In the genomic region with DNA sequence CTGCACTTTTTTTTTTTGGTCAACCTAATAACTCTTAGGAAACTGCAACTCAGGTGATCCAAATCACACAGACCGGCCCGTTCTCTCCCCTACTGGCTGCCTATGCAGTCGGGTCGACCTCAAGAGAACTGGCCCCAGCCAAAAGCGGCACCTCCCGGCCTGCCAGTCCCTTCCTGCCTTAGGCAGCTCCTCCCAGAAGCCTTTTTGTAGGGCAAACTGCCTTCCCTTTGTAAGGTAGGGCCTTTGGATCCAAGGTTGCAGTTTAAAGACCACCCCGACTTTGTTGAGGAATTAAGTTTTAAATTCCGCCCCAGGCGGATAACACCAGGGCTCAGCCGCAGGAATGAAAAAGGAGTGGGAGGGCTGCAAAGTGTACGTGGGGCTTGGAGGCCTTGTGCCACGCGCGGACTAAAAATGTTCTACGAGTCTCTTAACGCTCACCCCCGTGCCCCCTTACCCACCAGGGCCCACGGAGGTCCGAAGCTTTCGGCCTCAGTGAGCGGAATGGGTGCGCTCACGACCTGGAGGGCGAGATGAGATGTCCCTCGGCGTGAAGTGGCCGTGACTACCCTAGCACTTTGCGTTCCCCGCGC, we compare ENCODE assay signal across 8 cellular contexts. TPM values are rescaled to one million over a fixed set of nuclear protein-coding genes. Genes with fewer than 3 reads are reported as not detected.
DNase-seq lines count a peak whose midpoint lies in the region; ATAC-seq, FAIRE-seq and TF ChIP-seq lines count a peak whose summit lies in the region.

No MANE protein-coding gene starts in this region.

- FAIRE-seq in HepG2 (lab: Jason Lieb, UNC): peak; percentile 15

- TF ChIP-seq POLR2A in breast epithelium (IDR thresholded peaks at IDR 0.05) (no peak), HepG2 (IDR thresholded peaks at IDR 0.05; ENCODE audit: insufficient read depth in 1 of 2, low read depth in 2 of 2, low read length in 2 of 2) (no peak)

- POLR2A ChIA-PET in HepG2 (lab: Yijun Ruan, JAX): interaction anchor here (0.6 to 3.0 kb wide), 14 partner anchors 8 to 577 kb away, joined by 3 to 21 read pairs (median 4); a partner anchor contains a TSS

- WGBS in HepG2 (ENCODE audit: low lambda C conversion rate): 0% methylated on average over 12 of the region's 30 CpGs

- peak; percentile 34 for DNase-seq in AG20443 (ENCODE audit: low spot score)
- DNase-seq in breast epithelium (ENCODE audit: low spot score in 2 of 2): no peak
- peak; percentile 20 for DNase-seq in HepG2 (ENCODE audit: low spot score)
- peak; percentile 3 for DNase-seq in stimulated activated naive B cell treated with anti-CD40 and anti-IgM and Interleukin-4, amounts not matched to agents 10 μg/mL and 1 μg/mL and 100 μg/mL, for 72 hours
- no peak for DNase-seq in hippocampal formation (lab: John Stamatoyannopoulos, UW)

- H3K4me1 ChIP-seq in OCI-LY3 (ENCODE audit: low read length) (peaks cover 15% of the 10 kb centered on the region), breast epithelium (peaks cover 0 to 8% of the 10 kb centered on the region in 2 donors), HepG2 (ENCODE audit: insufficient read depth, low read length) (peaks cover 30% of the 10 kb centered on the region)

- CTCF ChIA-PET in HepG2 (lab: Yijun Ruan, JAX; ENCODE audit: low intra/inter-chr PET ratio, low total read pairs): no interaction called here

- peak overlapping the region; percentile 93 for H3K27ac Mint-ChIP-seq in stimulated activated naive B cell treated with anti-CD40 and anti-IgM and Interleukin-4, amounts not matched to agents 10 μg/mL and 1 μg/mL and 100 μg/mL, for 72 hours

- peak overlapping the region; percentile 93 for H3K4me3 ChIP-seq in OCI-LY3 (ENCODE audit: low read length)
- H3K4me3 ChIP-seq in breast epithelium: peak overlapping the region; percentile 81 to 92 (median 88)
- H3K4me3 ChIP-seq in HepG2 (replicated peaks in 1 of 3; ENCODE audit: insufficient read depth in 1 of 3, low read depth in 2 of 3, low read length in 3 of 3): peak overlapping the region; percentile 64 to 96 (median 85)

- peak overlapping the region; percentile 84 for H3K9ac ChIP-seq in OCI-LY3 (ENCODE audit: low read length)
- peak overlapping the region; percentile 90 for H3K9ac ChIP-seq in HepG2 (ENCODE audit: insufficient read depth, low read depth, low read length)

- H4K20me1 ChIP-seq in OCI-LY3 (ENCODE audit: insufficient read depth, low read length) (no peaks in the 10 kb centered on the region), HepG2 (ENCODE audit: insufficient read depth, low read length) (no peaks in the 10 kb centered on the region)

- TSS peak; percentile 86 for BruUV-seq in HepG2 (replicated peaks; lab: Mats Ljungman, UMichigan)

- no peaks in the 10 kb centered on the region for H3K27me3 Mint-ChIP-seq in stimulated activated naive B cell treated with anti-CD40 and anti-IgM and Interleukin-4, amounts not matched to agents 10 μg/mL and 1 μg/mL and 100 μg/mL, for 72 hours

- H3K9me3 ChIP-seq in OCI-LY3 (ENCODE audit: insufficient read depth, low read length): no peaks in the 10 kb centered on the region
- no peaks in the 10 kb centered on the region for H3K9me3 ChIP-seq in breast epithelium
- H3K9me3 ChIP-seq in HepG2 (ENCODE audit: low read length): no peaks in the 10 kb centered on the region

- H2AFZ ChIP-seq in OCI-LY3 (ENCODE audit: low read depth, low read length) (peak overlapping the region; percentile 96; the same call in 1 of the 2 replicates), HepG2 (ENCODE audit: low read length) (no peak overlapping the region)

- no peaks in the 10 kb centered on the region for H3K9me3 Mint-ChIP-seq in stimulated activated naive B cell treated with anti-CD40 and anti-IgM and Interleukin-4, amounts not matched to agents 10 μg/mL and 1 μg/mL and 100 μg/mL, for 72 hours

- H3K27ac ChIP-seq in OCI-LY3 (ENCODE audit: low read length) (peak overlapping the region; percentile 23; the same call in 1 of the 2 replicates), breast epithelium (peak overlapping the region; percentile 62 to 80), HepG2 (ENCODE audit: extremely low read length, insufficient read depth, low read length) (peak overlapping the region; percentile 76)

- TF ChIP-seq CTCF in OCI-LY3 (IDR thresholded peaks at IDR 0.05; ENCODE audit: low read depth, low read length): no peak
- no peak for TF ChIP-seq CTCF in breast epithelium (IDR thresholded peaks at IDR 0.05)
- no peak for TF ChIP-seq CTCF in HepG2 (CRISPR knock-in tag; IDR thresholded peaks at IDR 0.05)

- H3K4me3 Mint-ChIP-seq in stimulated activated naive B cell treated with anti-CD40 and anti-IgM and Interleukin-4, amounts not matched to agents 10 μg/mL and 1 μg/mL and 100 μg/mL, for 72 hours: peak overlapping the region; percentile 91 to 92

- H3K79me2 ChIP-seq in OCI-LY3 (ENCODE audit: low read length): peaks cover 26% of the 10 kb centered on the region
- H3K79me2 ChIP-seq in HepG2 (ENCODE audit: insufficient read depth, low read length): peaks cover 25% of the 10 kb centered on the region

- ATAC-seq in GM21447 (IDR thresholded peaks at IDR 0.05; ENCODE audit: unreplicated experiment) (peak; percentile 8), HepG2 (peak; percentile 33), GM19452 (IDR thresholded peaks at IDR 0.05; ENCODE audit: unreplicated experiment) (no peak)
- ATAC-seq in stimulated activated naive B cell treated with anti-CD40 and anti-IgM and Interleukin-4, amounts not matched to agents 10 μg/mL and 1 μg/mL and 100 μg/mL, for 72 hours (replicated peaks): peak in 1 of 2 donors; percentile 9

- in situ Hi-C loops in HepG2 (cut with HindIII; ENCODE audit: extremely low pct_ligation_motif_present, low pct_unique_long_range_greater_than_20kb): no loop called here

- no peak for TF ChIP-seq RAD21 in HepG2 (CRISPR knock-in tag; IDR thresholded peaks at IDR 0.05)

- H3K36me3 ChIP-seq in OCI-LY3 (replicated peaks; ENCODE audit: low read depth, low read length) (no peaks in the 10 kb centered on the region), breast epithelium (no peaks in the 10 kb centered on the region), HepG2 (replicated peaks in 1 of 2; ENCODE audit: control insufficient read depth in 1 of 2, insufficient read depth in 2 of 2, low read length in 2 of 2) (peaks cover 18 to 32% of the 10 kb centered on the region in 2 experiments; a peak in 4 of 5 replicates)

- H3K4me2 ChIP-seq in OCI-LY3 (ENCODE audit: low read length) (peak overlapping the region; percentile 93), HepG2 (ENCODE audit: low read depth, low read length) (peak overlapping the region; percentile 97)

- H3K36me3 Mint-ChIP-seq in stimulated activated naive B cell treated with anti-CD40 and anti-IgM and Interleukin-4, amounts not matched to agents 10 μg/mL and 1 μg/mL and 100 μg/mL, for 72 hours: peaks cover 34 to 56% of the 10 kb centered on the region in 2 donors

- intact Hi-C loops in breast epithelium (cut with DNase I; ENCODE audit: low total_unique reads) (no loop called here), HepG2 (cut with micrococcal nuclease; ENCODE audit: unreplicated experiment) (loop anchor here (5.0 kb wide), 1 partner anchor 241 kb away; a partner anchor contains a TSS)

- TF ChIP-seq EP300 in HepG2 (IDR thresholded peaks at IDR 0.05; ENCODE audit: low read depth in 2 of 2, low read length in 2 of 2): no peak
- TF ChIP-seq EP300 in HepG2 (CRISPR knock-in tag; IDR thresholded peaks at IDR 0.05; ENCODE audit: borderline replicate concordance): no peak

- H3K4me1 Mint-ChIP-seq in stimulated activated naive B cell treated with anti-CD40 and anti-IgM and Interleukin-4, amounts not matched to agents 10 μg/mL and 1 μg/mL and 100 μg/mL, for 72 hours: peaks cover 27 to 30% of the 10 kb centered on the region in 2 donors

- H3K27me3 ChIP-seq in OCI-LY3 (ENCODE audit: low read depth, low read length) (no peaks in the 10 kb centered on the region), breast epithelium (no peaks in the 10 kb centered on the region), HepG2 (ENCODE audit: control insufficient read depth in 1 of 2, insufficient read depth in 2 of 2, low read length in 2 of 2) (no peaks in the 10 kb centered on the region; a peak in 1 of 5 replicates)

RNA-seq across cellular contexts. Expression of a gene that starts 0.6 kb away (rescaled TPM):
- total RNA-seq in breast epithelium (10 to 100 TPM; 14.0 to 23.0 (median 19.7) TPM), HepG2 (2016; rRNA removed; fragmentation: Illumina TruSeq; extraction: Trizol) (3.4 and 5.1 TPM in 2 replicates)
- total RNA-seq in HepG2 (2016; cell fraction: cytosol; rRNA removed; fragmentation: Illumina TruSeq; extraction: Trizol; ENCODE audit: low read depth): 5.4 and 6.6 TPM in 2 replicates
- total RNA-seq in HepG2 (2016; cell fraction: insoluble cytoplasmic fraction; rRNA removed; fragmentation: Illumina TruSeq; extraction: Trizol): 2.8 and 4.6 TPM in 2 replicates
- total RNA-seq in HepG2 (2016; cell fraction: membrane; rRNA removed; fragmentation: Illumina TruSeq; extraction: Trizol): 8.5 and 8.7 TPM in 2 replicates
- total RNA-seq in HepG2 (2016; cell fraction: nucleus; rRNA removed; fragmentation: Illumina TruSeq; extraction: Trizol): 11.8 and 11.9 TPM in 2 replicates
- 7.1 and 8.1 TPM in 2 replicates for polyA plus RNA-seq in HepG2 (2011; rRNA removed)
- 7.1 and 7.2 TPM in 2 replicates for polyA plus RNA-seq in HepG2 (2011; cell fraction: cytosol; rRNA removed)
- polyA plus RNA-seq in HepG2 (2011; cell fraction: nucleus; rRNA removed): 19.2 and 19.5 TPM in 2 replicates
- polyA plus RNA-seq in HepG2 (2012): 8.2 and 8.6 TPM in 2 replicates
- 4.9 and 5.7 TPM in 2 replicates for polyA plus RNA-seq in HepG2 (2016; cell fraction: cytosol; fragmentation: Illumina TruSeq; extraction: Trizol; ENCODE audit: low read depth)
- 4.6 and 5.3 TPM in 2 replicates for polyA plus RNA-seq in HepG2 (2016; cell fraction: insoluble cytoplasmic fraction; fragmentation: Illumina TruSeq; extraction: Trizol; ENCODE audit: low read depth)
- polyA plus RNA-seq in HepG2 (2016; cell fraction: membrane; fragmentation: Illumina TruSeq; extraction: Trizol; ENCODE audit: low read depth): 8.5 and 11.7 TPM in 2 replicates
- polyA plus RNA-seq in HepG2 (2016; cell fraction: nucleus; fragmentation: Illumina TruSeq; extraction: Trizol; ENCODE audit: insufficient read depth, low read depth): 15.9 and 17.9 TPM in 2 replicates
- polyA minus RNA-seq in HepG2 (2011; rRNA and poly(A)+ RNA removed; ENCODE audit: low replicate concordance): 14.7 and 20.2 TPM in 2 replicates
- polyA minus RNA-seq in HepG2 (2011; cell fraction: cytosol; rRNA and poly(A)+ RNA removed): 7.6 and 9.7 TPM in 2 replicates
- 20.2 and 21.6 TPM in 2 replicates for polyA minus RNA-seq in HepG2 (2011; cell fraction: nucleus; rRNA and poly(A)+ RNA removed)

RNA-seq across cellular contexts. Expression of a gene that starts 56.7 kb away (rescaled TPM):
- total RNA-seq in breast epithelium (10 to 100 TPM; 28.6 to 46.1 (median 35.1) TPM), HepG2 (2016; rRNA removed; fragmentation: Illumina TruSeq; extraction: Trizol) (20.9 and 27.4 TPM in 2 replicates)
- 2.7 and 3.3 TPM in 2 replicates for total RNA-seq in HepG2 (2016; cell fraction: cytosol; rRNA removed; fragmentation: Illumina TruSeq; extraction: Trizol; ENCODE audit: low read depth)
- total RNA-seq in HepG2 (2016; cell fraction: insoluble cytoplasmic fraction; rRNA removed; fragmentation: Illumina TruSeq; extraction: Trizol): 21.8 and 25.6 TPM in 2 replicates
- 7.4 and 7.7 TPM in 2 replicates for total RNA-seq in HepG2 (2016; cell fraction: membrane; rRNA removed; fragmentation: Illumina TruSeq; extraction: Trizol)
- 17.4 and 18.8 TPM in 2 replicates for total RNA-seq in HepG2 (2016; cell fraction: nucleus; rRNA removed; fragmentation: Illumina TruSeq; extraction: Trizol)
- 8.7 and 9.7 TPM in 2 replicates for polyA plus RNA-seq in HepG2 (2011; rRNA removed)
- 5.2 and 7.2 TPM in 2 replicates for polyA plus RNA-seq in HepG2 (2011; cell fraction: cytosol; rRNA removed)
- polyA plus RNA-seq in HepG2 (2011; cell fraction: nucleus; rRNA removed): 7.6 and 9.7 TPM in 2 replicates
- polyA plus RNA-seq in HepG2 (2012): 8.7 and 12.1 TPM in 2 replicates
- polyA plus RNA-seq in HepG2 (2016; cell fraction: cytosol; fragmentation: Illumina TruSeq; extraction: Trizol; ENCODE audit: low read depth): 0.76 and 0.90 TPM in 2 replicates
- 15.7 and 20.7 TPM in 2 replicates for polyA plus RNA-seq in HepG2 (2016; cell fraction: insoluble cytoplasmic fraction; fragmentation: Illumina TruSeq; extraction: Trizol; ENCODE audit: low read depth)
- polyA plus RNA-seq in HepG2 (2016; cell fraction: membrane; fragmentation: Illumina TruSeq; extraction: Trizol; ENCODE audit: low read depth): 2.3 and 2.4 TPM in 2 replicates
- polyA plus RNA-seq in HepG2 (2016; cell fraction: nucleus; fragmentation: Illumina TruSeq; extraction: Trizol; ENCODE audit: insufficient read depth, low read depth): 15.9 and 19.8 TPM in 2 replicates
- polyA minus RNA-seq in HepG2 (2011; rRNA and poly(A)+ RNA removed; ENCODE audit: low replicate concordance): 12.2 and 36.0 TPM in 2 replicates
- 5.9 and 8.2 TPM in 2 replicates for polyA minus RNA-seq in HepG2 (2011; cell fraction: cytosol; rRNA and poly(A)+ RNA removed)
- polyA minus RNA-seq in HepG2 (2011; cell fraction: nucleus; rRNA and poly(A)+ RNA removed): 22.1 and 29.7 TPM in 2 replicates

Comparison
In these comparisons a context has a peak if more than half of its experiments do, and no peak if none do; other contexts are left out.
1. DNase-seq: peak in AG20443 (single experiment), HepG2 (single experiment) and stimulated activated naive B cell treated with anti-CD40 and anti-IgM and Interleukin-4, amounts not matched to agents 10 μg/mL and 1 μg/mL and 100 μg/mL, for 72 hours (single experiment); none in breast epithelium (0 of 2) and hippocampal formation (0 of 2).
2. H3K27ac ChIP-seq: peak in every context shown above with its lines; median percentile 76 in HepG2; 71 in breast epithelium; 23 in OCI-LY3.
3. Peak in every context shown above with its lines, with median percentiles within 50 percentile points of each other: H3K4me3 ChIP-seq.